ENCODE assay signal across 1 cellular context in genomic region chr9:93566408-93567270, GRCh38.
A peak's percentile ranks its signal among the peaks of the same experiment; 100 is the strongest.
TF ChIP-seq lines count a peak whose summit lies in the region.

No MANE protein-coding gene starts in this region.

TF ChIP-seq in SK-N-SH, 30 proteins besides CTCF, POLR2A, EP300 and RAD21 (continued from another document):
- peak; percentile 52; the same call in 1 of the 2 replicates for TF ChIP-seq FOXJ3 (CRISPR knock-in tag; IDR thresholded peaks at IDR 0.05)
- TF ChIP-seq POLR2AphosphoS5 (IDR thresholded peaks at IDR 0.05; ENCODE audit: low read depth, low read length), result peak; percentile 98
- no peak for TF ChIP-seq REST (IDR thresholded peaks at IDR 0.05; ENCODE audit: low read depth, low read length)
- TF ChIP-seq NFIC (IDR thresholded peaks at IDR 0.05; ENCODE audit: borderline replicate concordance), result no peak
- TF ChIP-seq MAX (IDR thresholded peaks at IDR 0.05; ENCODE audit: low read depth), result peak; percentile 63; the same call in 1 of the 2 replicates
- no peak for TF ChIP-seq FOSL2 (IDR thresholded peaks at IDR 0.05; ENCODE audit: borderline replicate concordance, low read depth)
- no peak for TF ChIP-seq MEF2A (IDR thresholded peaks at IDR 0.05; ENCODE audit: borderline replicate concordance, low read depth)
- TF ChIP-seq RCOR1 (IDR thresholded peaks at IDR 0.05; ENCODE audit: low read length), result peak; percentile 42; the same call in 1 of the 2 replicates
- peak; percentile 67 for TF ChIP-seq SMC3 (IDR thresholded peaks at IDR 0.05; ENCODE audit: low read depth, low read length)
- peak; percentile 55 for TF ChIP-seq ELF1 (IDR thresholded peaks at IDR 0.05)
- peak; percentile 73 for TF ChIP-seq GABPA (IDR thresholded peaks at IDR 0.05; ENCODE audit: low read depth)
- peak; percentile 90 for TF ChIP-seq NRF1 (IDR thresholded peaks at IDR 0.05; ENCODE audit: low read depth, low read length)
- no peak for TF ChIP-seq EZH2phosphoT487 (IDR thresholded peaks at IDR 0.05; ENCODE audit: borderline replicate concordance, low read depth)
- peak; percentile 55; the same call in 1 of the 2 replicates for TF ChIP-seq MXI1 (IDR thresholded peaks at IDR 0.05; ENCODE audit: low read depth, low read length)
- TF ChIP-seq SIN3A (IDR thresholded peaks at IDR 0.05; ENCODE audit: borderline replicate concordance, low read depth, low read length), result 0 out of 2 replicates have a peak, but pooled peaks have one; percentile 18
- peak; percentile 86 for TF ChIP-seq CHD2 (IDR thresholded peaks at IDR 0.05; ENCODE audit: low read length, partially characterized antibody)
- TF ChIP-seq USF1 (IDR thresholded peaks at IDR 0.05; ENCODE audit: borderline replicate concordance, low read depth), result no peak
- TF ChIP-seq RXRA (IDR thresholded peaks at IDR 0.05; ENCODE audit: borderline replicate concordance, low read depth), result no peak
